ENCODE assay signal across 16 cellular contexts in genomic region chr16:49483651-49484451, GRCh38.
A peak's percentile ranks its signal among the peaks of the same experiment; 100 is the strongest.
DNase-seq lines count a peak whose midpoint lies in the region; ATAC-seq, FAIRE-seq and TF ChIP-seq lines count a peak whose summit lies in the region.
"Had no signal": no experiment of that assay in that cellular context is flagged by ENCODE, and none has a peak within 500 bp of the region (broad histone marks: within the 10 kb centered on the region; RNA-seq: fewer than 3 reads in every experiment).

No MANE protein-coding gene starts in this region.

- POLR2A ChIA-PET in activated naive CD8-positive, alpha-beta T cell treated with anti-CD3 and anti-CD28 coated beads, Interleukin-2, amount 10 ng/mL, durations not matched to agents 7 days and 5 days (lab: Charles Lee) = no interaction called here

- no peaks in the 10 kb centered on the region for H3K9me3 Mint-ChIP-seq in activated naive CD8-positive, alpha-beta T cell treated with anti-CD3 and anti-CD28 coated beads, Interleukin-2, amount 10 ng/mL, durations not matched to agents 7 days and 5 days
- H3K9me3 Mint-ChIP-seq in activated naive CD8-positive, alpha-beta T cell treated with anti-CD3 and anti-CD28 coated beads, Interleukin-2, amount 50 U/mL, for 24 hours = no peaks in the 10 kb centered on the region
- H3K9me3 Mint-ChIP-seq in nephron (no peaks in the 10 kb centered on the region), type B pancreatic cell (no peaks in the 10 kb centered on the region)
- H3K9me3 Mint-ChIP-seq: activated naive CD4-positive, alpha-beta T cell treated with anti-CD3 and anti-CD28 coated beads for 36 hours had no signal

- H3K4me1 Mint-ChIP-seq in activated naive CD8-positive, alpha-beta T cell treated with anti-CD3 and anti-CD28 coated beads, Interleukin-2, amount 10 ng/mL, durations not matched to agents 7 days and 5 days = peaks cover 1% of the 10 kb centered on the region
- no peaks in the 10 kb centered on the region for H3K4me1 Mint-ChIP-seq in activated naive CD8-positive, alpha-beta T cell treated with anti-CD3 and anti-CD28 coated beads, Interleukin-2, amount 50 U/mL, for 24 hours
- H3K4me1 Mint-ChIP-seq in nephron (peaks cover 8% of the 10 kb centered on the region), type B pancreatic cell (ENCODE audit: unreplicated experiment) (no peaks in the 10 kb centered on the region)

- no peaks in the 10 kb centered on the region for H3K4me1 ChIP-seq in colonic mucosa

- DNase-seq in activated naive CD8-positive, alpha-beta T cell treated with anti-CD3 and anti-CD28 coated beads, Interleukin-2, amount 10 ng/mL, durations not matched to agents 7 days and 5 days = peak; percentile 12
- no peak for DNase-seq in activated naive CD8-positive, alpha-beta T cell treated with anti-CD3 and anti-CD28 coated beads, Interleukin-2, amount 50 U/mL, for 24 hours
- DNase-seq in colonic mucosa (no peak), type B pancreatic cell (ENCODE audit: extremely low spot score, unreplicated experiment) (no peak), NCI-H2227 (lab: John Stamatoyannopoulos, UW; ENCODE audit: unreplicated experiment) (no peak), NCI-H2107 (lab: John Stamatoyannopoulos, UW) (no peak), HTR-8/SVneo (ENCODE audit: insufficient read length, low spot score) (no peak)
- DNase-seq: activated CD8-positive, alpha-beta memory T cell treated with anti-CD3 and anti-CD28 coated beads for 24 hours; activated naive CD4-positive, alpha-beta T cell treated with anti-CD3 and anti-CD28 coated beads for 36 hours; naive B cell; NCI-H226; T1000 had no signal

- ATAC-seq in activated naive CD8-positive, alpha-beta T cell treated with anti-CD3 and anti-CD28 coated beads, Interleukin-2, amount 10 ng/mL, durations not matched to agents 7 days and 5 days (ENCODE audit: low read depth) = no peak
- ATAC-seq in activated naive CD8-positive, alpha-beta T cell treated with anti-CD3 and anti-CD28 coated beads, Interleukin-2, amount 50 U/mL, for 24 hours = no peak

- H3K9ac ChIP-seq in colonic mucosa (ENCODE audit: low read depth in 2 of 2, low read length in 2 of 2) = no peak overlapping the region

- H3K27me3 ChIP-seq in colonic mucosa = no peaks in the 10 kb centered on the region
- H3K27me3 ChIP-seq: tibial nerve had no signal

- H3K36me3 Mint-ChIP-seq in activated naive CD8-positive, alpha-beta T cell treated with anti-CD3 and anti-CD28 coated beads, Interleukin-2, amount 10 ng/mL, durations not matched to agents 7 days and 5 days = no peaks in the 10 kb centered on the region
- no peaks in the 10 kb centered on the region for H3K36me3 Mint-ChIP-seq in activated naive CD8-positive, alpha-beta T cell treated with anti-CD3 and anti-CD28 coated beads, Interleukin-2, amount 50 U/mL, for 24 hours (ENCODE audit: low read depth)
- H3K36me3 Mint-ChIP-seq in nephron (ENCODE audit: low read depth) = no peaks in the 10 kb centered on the region
- H3K36me3 Mint-ChIP-seq in type B pancreatic cell = no peaks in the 10 kb centered on the region
- H3K36me3 Mint-ChIP-seq: naive B cell had no signal

- no peaks in the 10 kb centered on the region for H3K36me3 ChIP-seq in colonic mucosa
- H3K36me3 ChIP-seq: tibial nerve had no signal

- H3K27ac Mint-ChIP-seq in activated naive CD8-positive, alpha-beta T cell treated with anti-CD3 and anti-CD28 coated beads, Interleukin-2, amount 10 ng/mL, durations not matched to agents 7 days and 5 days = no peak overlapping the region
- no peak overlapping the region for H3K27ac Mint-ChIP-seq in activated naive CD8-positive, alpha-beta T cell treated with anti-CD3 and anti-CD28 coated beads, Interleukin-2, amount 50 U/mL, for 24 hours
- H3K27ac Mint-ChIP-seq in nephron (no peak overlapping the region), type B pancreatic cell (no peak overlapping the region)
- H3K27ac Mint-ChIP-seq: activated naive CD4-positive, alpha-beta T cell treated with anti-CD3 and anti-CD28 coated beads for 36 hours had no signal

- no peak overlapping the region for H3K4me3 Mint-ChIP-seq in activated naive CD8-positive, alpha-beta T cell treated with anti-CD3 and anti-CD28 coated beads, Interleukin-2, amount 10 ng/mL, durations not matched to agents 7 days and 5 days
- H3K4me3 Mint-ChIP-seq in activated naive CD8-positive, alpha-beta T cell treated with anti-CD3 and anti-CD28 coated beads, Interleukin-2, amount 50 U/mL, for 24 hours = no peak overlapping the region
- H3K4me3 Mint-ChIP-seq in nephron (peak overlapping the region; percentile 56 to 65 (median 64)), type B pancreatic cell (peak overlapping the region; percentile 59)

- H3K9me3 ChIP-seq in colonic mucosa = no peaks in the 10 kb centered on the region

- H3K4me3 ChIP-seq in colonic mucosa = peak overlapping the region; percentile 11

- no peak for TF ChIP-seq CTCF in colonic mucosa (IDR thresholded peaks at IDR 0.05)
- no peak for TF ChIP-seq CTCF in nephron (IDR thresholded peaks at IDR 0.05; ENCODE audit: unreplicated experiment in 3 of 3)
- no peak for TF ChIP-seq CTCF in type B pancreatic cell (conservative IDR thresholded peaks at IDR 0.05)

- no peak for FAIRE-seq in HTR-8/SVneo (lab: Jason Lieb, UNC)
- FAIRE-seq: colon, islet of Langerhans had no signal

- H3K27me3 Mint-ChIP-seq in activated naive CD8-positive, alpha-beta T cell treated with anti-CD3 and anti-CD28 coated beads, Interleukin-2, amount 10 ng/mL, durations not matched to agents 7 days and 5 days = peaks cover 21% of the 10 kb centered on the region
- no peaks in the 10 kb centered on the region for H3K27me3 Mint-ChIP-seq in activated naive CD8-positive, alpha-beta T cell treated with anti-CD3 and anti-CD28 coated beads, Interleukin-2, amount 50 U/mL, for 24 hours
- peaks cover 3% of the 10 kb centered on the region for H3K27me3 Mint-ChIP-seq in nephron (ENCODE audit: low read depth)
- H3K27me3 Mint-ChIP-seq in type B pancreatic cell = peaks cover 18% of the 10 kb centered on the region

- H3K27ac ChIP-seq in colonic mucosa = no peak overlapping the region

- intact Hi-C loops in colonic mucosa (cut with DNase I) = no loop called here

Comparison
In these comparisons a context has a peak if more than half of its experiments do, and no peak if none do; other contexts are left out.
1. H3K4me3 Mint-ChIP-seq: peak in nephron (3 of 3) and type B pancreatic cell (single experiment); none in activated naive CD8-positive, alpha-beta T cell treated with anti-CD3 and anti-CD28 coated beads, Interleukin-2, amount 10 ng/mL, durations not matched to agents 7 days and 5 days (single experiment) and activated naive CD8-positive, alpha-beta T cell treated with anti-CD3 and anti-CD28 coated beads, Interleukin-2, amount 50 U/mL, for 24 hours (single experiment).